ENCODE assay signal across 1 cellular context in the genomic region with DNA sequence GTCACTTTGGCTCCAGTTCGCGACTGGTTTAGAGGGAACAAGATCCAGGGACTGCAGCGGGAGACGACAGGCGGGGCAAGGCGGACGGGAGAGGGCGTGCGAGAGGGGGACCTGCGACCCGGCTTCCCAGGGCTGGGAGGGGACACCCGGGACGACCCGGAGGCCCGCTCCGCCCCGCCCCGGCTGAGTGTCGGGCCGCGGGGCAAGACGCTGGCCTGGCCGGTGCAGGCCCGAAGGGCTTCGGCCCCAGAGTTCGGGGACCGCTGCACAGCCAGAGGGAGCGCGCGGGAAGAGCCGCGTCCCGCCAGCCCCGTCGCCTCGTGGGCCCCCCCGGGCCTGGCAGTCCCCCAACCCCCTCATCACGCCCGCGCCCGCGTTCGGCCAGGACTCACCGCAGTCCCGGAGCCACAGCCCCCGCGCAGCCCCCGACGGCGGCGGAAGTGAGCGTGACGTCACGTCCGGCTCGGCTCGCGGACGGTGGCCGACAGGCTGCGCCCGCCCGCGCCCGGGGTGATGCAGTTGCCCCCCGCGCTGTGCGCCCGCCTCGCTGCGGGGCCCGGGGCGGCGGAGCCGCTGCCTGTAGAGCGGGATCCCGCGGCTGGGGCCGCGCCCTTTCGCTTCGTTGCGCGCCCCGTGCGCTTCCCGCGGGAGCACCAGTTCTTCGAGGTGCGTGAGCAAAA.
A peak's percentile ranks its signal among the peaks of the same experiment; 100 is the strongest.
TF ChIP-seq lines count a peak whose summit lies in the region.

A gene with protein sequence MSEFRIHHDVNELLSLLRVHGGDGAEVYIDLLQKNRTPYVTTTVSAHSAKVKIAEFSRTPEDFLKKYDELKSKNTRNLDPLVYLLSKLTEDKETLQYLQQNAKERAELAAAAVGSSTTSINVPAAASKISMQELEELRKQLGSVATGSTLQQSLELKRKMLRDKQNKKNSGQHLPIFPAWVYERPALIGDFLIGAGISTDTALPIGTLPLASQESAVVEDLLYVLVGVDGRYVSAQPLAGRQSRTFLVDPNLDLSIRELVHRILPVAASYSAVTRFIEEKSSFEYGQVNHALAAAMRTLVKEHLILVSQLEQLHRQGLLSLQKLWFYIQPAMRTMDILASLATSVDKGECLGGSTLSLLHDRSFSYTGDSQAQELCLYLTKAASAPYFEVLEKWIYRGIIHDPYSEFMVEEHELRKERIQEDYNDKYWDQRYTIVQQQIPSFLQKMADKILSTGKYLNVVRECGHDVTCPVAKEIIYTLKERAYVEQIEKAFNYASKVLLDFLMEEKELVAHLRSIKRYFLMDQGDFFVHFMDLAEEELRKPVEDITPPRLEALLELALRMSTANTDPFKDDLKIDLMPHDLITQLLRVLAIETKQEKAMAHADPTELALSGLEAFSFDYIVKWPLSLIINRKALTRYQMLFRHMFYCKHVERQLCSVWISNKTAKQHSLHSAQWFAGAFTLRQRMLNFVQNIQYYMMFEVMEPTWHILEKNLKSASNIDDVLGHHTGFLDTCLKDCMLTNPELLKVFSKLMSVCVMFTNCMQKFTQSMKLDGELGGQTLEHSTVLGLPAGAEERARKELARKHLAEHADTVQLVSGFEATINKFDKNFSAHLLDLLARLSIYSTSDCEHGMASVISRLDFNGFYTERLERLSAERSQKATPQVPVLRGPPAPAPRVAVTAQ (minus strand): TSS at position 442 of the 680 bp plus-strand sequence. CDS start 5,931 bp downstream, outside the sequence.
A gene with protein sequence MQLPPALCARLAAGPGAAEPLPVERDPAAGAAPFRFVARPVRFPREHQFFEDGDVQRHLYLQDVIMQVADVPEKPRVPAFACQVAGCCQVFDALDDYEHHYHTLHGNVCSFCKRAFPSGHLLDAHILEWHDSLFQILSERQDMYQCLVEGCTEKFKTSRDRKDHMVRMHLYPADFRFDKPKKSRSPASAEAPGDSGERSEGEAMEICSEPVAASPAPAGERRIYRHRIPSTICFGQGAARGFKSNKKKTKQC (plus strand): TSS at position 484 of the 680 bp plus-strand sequence. CDS start 30 bp downstream, at position 514.

TF ChIP-seq in HEK293, 187 proteins besides CTCF, POLR2A, EP300 and RAD21 (continued from another document and continues in another):
- TF ChIP-seq, protein P1, sequence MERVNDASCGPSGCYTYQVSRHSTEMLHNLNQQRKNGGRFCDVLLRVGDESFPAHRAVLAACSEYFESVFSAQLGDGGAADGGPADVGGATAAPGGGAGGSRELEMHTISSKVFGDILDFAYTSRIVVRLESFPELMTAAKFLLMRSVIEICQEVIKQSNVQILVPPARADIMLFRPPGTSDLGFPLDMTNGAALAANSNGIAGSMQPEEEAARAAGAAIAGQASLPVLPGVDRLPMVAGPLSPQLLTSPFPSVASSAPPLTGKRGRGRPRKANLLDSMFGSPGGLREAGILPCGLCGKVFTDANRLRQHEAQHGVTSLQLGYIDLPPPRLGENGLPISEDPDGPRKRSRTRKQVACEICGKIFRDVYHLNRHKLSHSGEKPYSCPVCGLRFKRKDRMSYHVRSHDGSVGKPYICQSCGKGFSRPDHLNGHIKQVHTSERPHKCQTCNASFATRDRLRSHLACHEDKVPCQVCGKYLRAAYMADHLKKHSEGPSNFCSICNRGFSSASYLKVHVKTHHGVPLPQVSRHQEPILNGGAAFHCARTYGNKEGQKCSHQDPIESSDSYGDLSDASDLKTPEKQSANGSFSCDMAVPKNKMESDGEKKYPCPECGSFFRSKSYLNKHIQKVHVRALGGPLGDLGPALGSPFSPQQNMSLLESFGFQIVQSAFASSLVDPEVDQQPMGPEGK (tag by site-specific recombination; IDR thresholded peaks at IDR 0.05), result peak; percentile 94
- TF ChIP-seq KLF10 (tag by site-specific recombination; IDR thresholded peaks at IDR 0.05) (peak; percentile 71), ZNF311 (tag by site-specific recombination; IDR thresholded peaks at IDR 0.05; ENCODE audit: borderline replicate concordance) (no peak), ZNF423 (tag by site-specific recombination; IDR thresholded peaks at IDR 0.05) (no peak), BCL11B (tag by site-specific recombination; IDR thresholded peaks at IDR 0.05; ENCODE audit: low read depth) (no peak), MYNN (tag by site-specific recombination; IDR thresholded peaks at IDR 0.05; ENCODE audit: borderline replicate concordance) (peak; percentile 32; the same call in 1 of the 2 replicates), ZNF202 (tag by site-specific recombination; IDR thresholded peaks at IDR 0.05; ENCODE audit: borderline replicate concordance) (no peak), ZNF549 (tag by site-specific recombination; IDR thresholded peaks at IDR 0.05) (no peak), ZNF416 (tag by site-specific recombination; IDR thresholded peaks at IDR 0.05) (no peak), ZNF544 (tag by site-specific recombination; IDR thresholded peaks at IDR 0.05) (no peak), IKZF3 (tag by site-specific recombination; IDR thresholded peaks at IDR 0.05) (0 out of 2 replicates have a peak, but pooled peaks have one; percentile 31), ZNF785 (tag by site-specific recombination; IDR thresholded peaks at IDR 0.05) (no peak), ZNF558 (tag by site-specific recombination; IDR thresholded peaks at IDR 0.05) (no peak), ZNF426 (tag by site-specific recombination; IDR thresholded peaks at IDR 0.05) (no peak), ZNF548 (tag by site-specific recombination; IDR thresholded peaks at IDR 0.05) (no peak), ZNF114 (tag by site-specific recombination; IDR thresholded peaks at IDR 0.05) (no peak), ZNF660 (tag by site-specific recombination; IDR thresholded peaks at IDR 0.05) (peak; percentile 63; the same call in 1 of the 2 replicates), ZNF223 (tag by site-specific recombination; IDR thresholded peaks at IDR 0.05) (peak; percentile 33; the same call in 1 of the 2 replicates), ZNF561 (tag by site-specific recombination; IDR thresholded peaks at IDR 0.05; ENCODE audit: borderline replicate concordance) (peak; percentile 99), ZSCAN30 (tag by site-specific recombination; IDR thresholded peaks at IDR 0.05) (peak; percentile 75), TCF7L2 (IDR thresholded peaks at IDR 0.05; ENCODE audit: borderline replicate concordance, low read depth, low read length) (no peak), ZNF560 (tag by site-specific recombination; IDR thresholded peaks at IDR 0.05; ENCODE audit: borderline replicate concordance) (no peak), ZNF140 (tag by site-specific recombination; IDR thresholded peaks at IDR 0.05) (no peak), ZNF138 (tag by site-specific recombination; IDR thresholded peaks at IDR 0.05; ENCODE audit: borderline replicate concordance) (no peak), ZNF48 (tag by site-specific recombination; IDR thresholded peaks at IDR 0.05) (no peak)
- TF ChIP-seq, protein P2, sequence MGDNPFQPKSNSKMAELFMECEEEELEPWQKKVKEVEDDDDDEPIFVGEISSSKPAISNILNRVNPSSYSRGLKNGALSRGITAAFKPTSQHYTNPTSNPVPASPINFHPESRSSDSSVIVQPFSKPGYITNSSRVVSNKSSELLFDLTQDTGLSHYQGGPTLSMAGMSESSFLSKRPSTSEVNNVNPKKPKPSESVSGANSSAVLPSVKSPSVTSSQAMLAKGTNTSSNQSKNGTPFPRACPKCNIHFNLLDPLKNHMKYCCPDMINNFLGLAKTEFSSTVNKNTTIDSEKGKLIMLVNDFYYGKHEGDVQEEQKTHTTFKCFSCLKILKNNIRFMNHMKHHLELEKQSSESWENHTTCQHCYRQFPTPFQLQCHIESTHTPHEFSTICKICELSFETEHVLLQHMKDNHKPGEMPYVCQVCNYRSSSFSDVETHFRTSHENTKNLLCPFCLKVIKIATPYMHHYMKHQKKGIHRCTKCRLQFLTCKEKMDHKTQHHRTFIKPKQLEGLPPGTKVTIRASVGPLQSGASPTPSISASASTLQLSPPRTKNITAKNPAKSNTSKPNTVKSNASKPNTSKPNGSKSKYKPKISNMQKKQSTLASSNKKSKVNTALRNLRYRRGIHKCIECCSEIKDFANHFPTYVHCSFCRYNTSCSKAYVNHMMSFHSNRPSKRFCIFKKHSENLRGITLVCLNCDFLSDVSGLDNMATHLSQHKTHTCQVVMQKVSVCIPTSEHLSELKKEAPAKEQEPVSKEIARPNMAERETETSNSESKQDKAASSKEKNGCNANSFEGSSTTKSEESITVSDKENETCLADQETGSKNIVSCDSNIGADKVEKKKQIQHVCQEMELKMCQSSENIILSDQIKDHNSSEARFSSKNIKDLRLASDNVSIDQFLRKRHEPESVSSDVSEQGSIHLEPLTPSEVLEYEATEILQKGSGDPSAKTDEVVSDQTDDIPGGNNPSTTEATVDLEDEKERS (tag by site-specific recombination; IDR thresholded peaks at IDR 0.05), result no peak
- TF ChIP-seq, protein P3, sequence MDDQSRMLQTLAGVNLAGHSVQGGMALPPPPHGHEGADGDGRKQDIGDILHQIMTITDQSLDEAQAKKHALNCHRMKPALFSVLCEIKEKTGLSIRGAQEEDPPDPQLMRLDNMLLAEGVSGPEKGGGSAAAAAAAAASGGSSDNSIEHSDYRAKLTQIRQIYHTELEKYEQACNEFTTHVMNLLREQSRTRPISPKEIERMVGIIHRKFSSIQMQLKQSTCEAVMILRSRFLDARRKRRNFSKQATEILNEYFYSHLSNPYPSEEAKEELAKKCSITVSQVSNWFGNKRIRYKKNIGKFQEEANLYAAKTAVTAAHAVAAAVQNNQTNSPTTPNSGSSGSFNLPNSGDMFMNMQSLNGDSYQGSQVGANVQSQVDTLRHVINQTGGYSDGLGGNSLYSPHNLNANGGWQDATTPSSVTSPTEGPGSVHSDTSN (CRISPR knock-in tag; IDR thresholded peaks at IDR 0.05), result 0 out of 2 replicates have a peak, but pooled peaks have one; percentile 67
- TF ChIP-seq, protein P4, sequence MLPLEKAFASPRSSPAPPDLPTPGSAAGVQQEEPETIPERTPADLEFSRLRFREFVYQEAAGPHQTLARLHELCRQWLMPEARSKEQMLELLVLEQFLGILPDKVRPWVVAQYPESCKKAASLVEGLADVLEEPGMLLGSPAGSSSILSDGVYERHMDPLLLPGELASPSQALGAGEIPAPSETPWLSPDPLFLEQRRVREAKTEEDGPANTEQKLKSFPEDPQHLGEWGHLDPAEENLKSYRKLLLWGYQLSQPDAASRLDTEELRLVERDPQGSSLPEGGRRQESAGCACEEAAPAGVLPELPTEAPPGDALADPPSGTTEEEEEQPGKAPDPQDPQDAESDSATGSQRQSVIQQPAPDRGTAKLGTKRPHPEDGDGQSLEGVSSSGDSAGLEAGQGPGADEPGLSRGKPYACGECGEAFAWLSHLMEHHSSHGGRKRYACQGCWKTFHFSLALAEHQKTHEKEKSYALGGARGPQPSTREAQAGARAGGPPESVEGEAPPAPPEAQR (tag by site-specific recombination; IDR thresholded peaks at IDR 0.05), result no peak
- TF ChIP-seq, protein P5, sequence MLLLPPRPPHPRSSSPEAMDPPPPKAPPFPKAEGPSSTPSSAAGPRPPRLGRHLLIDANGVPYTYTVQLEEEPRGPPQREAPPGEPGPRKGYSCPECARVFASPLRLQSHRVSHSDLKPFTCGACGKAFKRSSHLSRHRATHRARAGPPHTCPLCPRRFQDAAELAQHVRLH (tag by site-specific recombination; IDR thresholded peaks at IDR 0.05), result no peak
- TF ChIP-seq, protein P6, sequence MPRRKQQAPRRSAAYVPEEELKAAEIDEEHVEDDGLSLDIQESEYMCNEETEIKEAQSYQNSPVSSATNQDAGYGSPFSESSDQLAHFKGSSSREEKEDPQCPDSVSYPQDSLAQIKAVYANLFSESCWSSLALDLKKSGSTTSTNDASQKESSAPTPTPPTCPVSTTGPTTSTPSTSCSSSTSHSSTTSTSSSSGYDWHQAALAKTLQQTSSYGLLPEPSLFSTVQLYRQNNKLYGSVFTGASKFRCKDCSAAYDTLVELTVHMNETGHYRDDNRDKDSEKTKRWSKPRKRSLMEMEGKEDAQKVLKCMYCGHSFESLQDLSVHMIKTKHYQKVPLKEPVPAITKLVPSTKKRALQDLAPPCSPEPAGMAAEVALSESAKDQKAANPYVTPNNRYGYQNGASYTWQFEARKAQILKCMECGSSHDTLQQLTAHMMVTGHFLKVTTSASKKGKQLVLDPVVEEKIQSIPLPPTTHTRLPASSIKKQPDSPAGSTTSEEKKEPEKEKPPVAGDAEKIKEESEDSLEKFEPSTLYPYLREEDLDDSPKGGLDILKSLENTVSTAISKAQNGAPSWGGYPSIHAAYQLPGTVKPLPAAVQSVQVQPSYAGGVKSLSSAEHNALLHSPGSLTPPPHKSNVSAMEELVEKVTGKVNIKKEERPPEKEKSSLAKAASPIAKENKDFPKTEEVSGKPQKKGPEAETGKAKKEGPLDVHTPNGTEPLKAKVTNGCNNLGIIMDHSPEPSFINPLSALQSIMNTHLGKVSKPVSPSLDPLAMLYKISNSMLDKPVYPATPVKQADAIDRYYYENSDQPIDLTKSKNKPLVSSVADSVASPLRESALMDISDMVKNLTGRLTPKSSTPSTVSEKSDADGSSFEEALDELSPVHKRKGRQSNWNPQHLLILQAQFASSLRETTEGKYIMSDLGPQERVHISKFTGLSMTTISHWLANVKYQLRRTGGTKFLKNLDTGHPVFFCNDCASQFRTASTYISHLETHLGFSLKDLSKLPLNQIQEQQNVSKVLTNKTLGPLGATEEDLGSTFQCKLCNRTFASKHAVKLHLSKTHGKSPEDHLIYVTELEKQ (tag by site-specific recombination; IDR thresholded peaks at IDR 0.05; ENCODE audit: borderline replicate concordance), result no peak
- TF ChIP-seq, protein P7, sequence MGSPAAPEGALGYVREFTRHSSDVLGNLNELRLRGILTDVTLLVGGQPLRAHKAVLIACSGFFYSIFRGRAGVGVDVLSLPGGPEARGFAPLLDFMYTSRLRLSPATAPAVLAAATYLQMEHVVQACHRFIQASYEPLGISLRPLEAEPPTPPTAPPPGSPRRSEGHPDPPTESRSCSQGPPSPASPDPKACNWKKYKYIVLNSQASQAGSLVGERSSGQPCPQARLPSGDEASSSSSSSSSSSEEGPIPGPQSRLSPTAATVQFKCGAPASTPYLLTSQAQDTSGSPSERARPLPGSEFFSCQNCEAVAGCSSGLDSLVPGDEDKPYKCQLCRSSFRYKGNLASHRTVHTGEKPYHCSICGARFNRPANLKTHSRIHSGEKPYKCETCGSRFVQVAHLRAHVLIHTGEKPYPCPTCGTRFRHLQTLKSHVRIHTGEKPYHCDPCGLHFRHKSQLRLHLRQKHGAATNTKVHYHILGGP (tag by site-specific recombination; IDR thresholded peaks at IDR 0.05), result no peak
- TF ChIP-seq, protein P8, sequence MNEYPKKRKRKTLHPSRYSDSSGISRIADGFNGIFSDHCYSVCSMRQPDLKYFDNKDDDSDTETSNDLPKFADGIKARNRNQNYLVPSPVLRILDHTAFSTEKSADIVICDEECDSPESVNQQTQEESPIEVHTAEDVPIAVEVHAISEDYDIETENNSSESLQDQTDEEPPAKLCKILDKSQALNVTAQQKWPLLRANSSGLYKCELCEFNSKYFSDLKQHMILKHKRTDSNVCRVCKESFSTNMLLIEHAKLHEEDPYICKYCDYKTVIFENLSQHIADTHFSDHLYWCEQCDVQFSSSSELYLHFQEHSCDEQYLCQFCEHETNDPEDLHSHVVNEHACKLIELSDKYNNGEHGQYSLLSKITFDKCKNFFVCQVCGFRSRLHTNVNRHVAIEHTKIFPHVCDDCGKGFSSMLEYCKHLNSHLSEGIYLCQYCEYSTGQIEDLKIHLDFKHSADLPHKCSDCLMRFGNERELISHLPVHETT (tag by site-specific recombination; IDR thresholded peaks at IDR 0.05), result no peak
